Comparison of ENCODE assay signal across 8 cellular contexts in genomic region chrX:72621619-72622485, GRCh38.
DNase-seq lines count a peak whose midpoint lies in the region; ATAC-seq and TF ChIP-seq lines count a peak whose summit lies in the region.

No MANE protein-coding gene starts in this region.

- H3K27ac ChIP-seq in 22Rv1 (peak overlapping the region; percentile 88), brain microvascular endothelial cell (peak overlapping the region; percentile 75)

- H3K36me3 ChIP-seq in brain microvascular endothelial cell (replicated peaks): no peaks in the 10 kb centered on the region

- peak; percentile 82 for ATAC-seq in GM19351 (IDR thresholded peaks at IDR 0.05; ENCODE audit: unreplicated experiment)
- peak; percentile 77 for ATAC-seq in HG03175 (IDR thresholded peaks at IDR 0.05; ENCODE audit: unreplicated experiment)

- TF ChIP-seq CTCF in 22Rv1 (IDR thresholded peaks at IDR 0.05): no peak
- no peak for TF ChIP-seq CTCF in brain microvascular endothelial cell (IDR thresholded peaks at IDR 0.05; ENCODE audit: low read depth, low read length, missing control alignments)

- no peaks in the 10 kb centered on the region for H3K27me3 ChIP-seq in brain microvascular endothelial cell (replicated peaks)

- H3K4me3 ChIP-seq in brain microvascular endothelial cell (ENCODE audit: low read depth, low read length): no peak overlapping the region

- peak; percentile 32 for DNase-seq in brain microvascular endothelial cell
- no peak for DNase-seq in NCI-H524 (lab: John Stamatoyannopoulos, UW)
- no peak for DNase-seq in anterior cingulate cortex (lab: John Stamatoyannopoulos, UW)
- DNase-seq in NCI-H2029 treated with DMSO at 0.1 percent for 48 hours (lab: John Stamatoyannopoulos, UW): no peak
- no peak for DNase-seq in stimulated activated CD4-positive, alpha-beta T cell treated with anti-CD3 and anti-CD28 coated beads, Interleukin-1b, Interleukin-23, amount 100 ng/mL, for 48 hours

- in situ Hi-C loops in brain microvascular endothelial cell (cut with HindIII; ENCODE audit: low pct_ligation_motif_present, low sequenced_read_pairs): no loop called here
